Comparison of ENCODE assay signal across 2 cellular contexts in genomic region chr16:19872179-19872863, GRCh38.
A peak's percentile ranks its signal among the peaks of the same experiment; 100 is the strongest.
TF ChIP-seq lines count a peak whose summit lies in the region.

No MANE protein-coding gene starts in this region.

TF ChIP-seq in HepG2, 621 proteins besides CTCF, POLR2A, EP300 and RAD21 (continued from another document):
- 0 out of 2 replicates have a peak, but pooled peaks have one; percentile 10 for TF ChIP-seq ZNF687 (CRISPR knock-in tag; IDR thresholded peaks at IDR 0.05)
- no peak for TF ChIP-seq JUND (CRISPR knock-in tag; IDR thresholded peaks at IDR 0.05)

TF ChIP-seq in SK-N-SH treated with all-trans-retinoic acid at 6 μM for 48 hours, 23 proteins besides CTCF, POLR2A, EP300 and RAD21 (continued from another document):
- TF ChIP-seq CSRNP3 (CRISPR knock-in tag; IDR thresholded peaks at IDR 0.05) (no peak), POU6F1 (CRISPR knock-in tag; IDR thresholded peaks at IDR 0.05; ENCODE audit: borderline replicate concordance, low read depth) (no peak), ZNF70 (CRISPR knock-in tag; IDR thresholded peaks at IDR 0.05) (no peak), GLIS3 (CRISPR knock-in tag; IDR thresholded peaks at IDR 0.05) (no peak), ZFP3 (CRISPR knock-in tag; IDR thresholded peaks at IDR 0.05) (no peak), ZFP30 (CRISPR knock-in tag; IDR thresholded peaks at IDR 0.05) (no peak), PPARA (CRISPR knock-in tag; IDR thresholded peaks at IDR 0.05; ENCODE audit: borderline replicate concordance) (no peak), TSHZ2 (CRISPR knock-in tag; IDR thresholded peaks at IDR 0.05) (no peak), ZNF565 (CRISPR knock-in tag; conservative IDR thresholded peaks at IDR 0.05; ENCODE audit: low read depth) (no peak)
